ENCODE assay signal across 3 cellular contexts in genomic region chr16:35141303-35141702, GRCh38.
"Had no signal": no experiment of that assay in that cellular context is flagged by ENCODE, and none has a peak within 500 bp of the region (broad histone marks: within the 10 kb centered on the region; RNA-seq: fewer than 3 reads in every experiment).

No MANE protein-coding gene starts in this region.

- DNase-seq: GDM1, GF-D8 had no signal

- H3K4me3 ChIP-seq: GM12878 had no signal

- ATAC-seq: GM12878 had no signal
